9 cellular contexts compared by ENCODE assay signal in the genomic region with DNA sequence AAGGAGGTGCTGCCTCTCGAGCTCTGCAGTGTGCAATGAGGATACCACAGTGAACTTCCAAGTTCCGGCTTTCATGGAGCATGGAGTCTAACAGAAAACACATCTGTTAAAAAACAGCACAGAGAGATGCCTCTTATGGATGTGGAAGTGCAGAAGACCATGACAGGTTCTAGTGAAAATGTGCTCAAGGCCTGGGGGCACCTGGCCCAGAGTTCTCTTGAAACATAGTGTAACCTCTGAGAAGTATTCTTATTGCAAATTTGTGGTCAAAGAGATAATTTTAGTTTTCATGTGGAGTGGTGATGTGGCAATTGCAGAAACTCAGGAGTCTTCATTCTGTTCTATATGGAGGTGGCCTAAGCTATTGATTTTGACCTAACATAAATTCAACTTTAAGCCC.
DNase-seq lines count a peak whose midpoint lies in the region; ATAC-seq, FAIRE-seq and TF ChIP-seq lines count a peak whose summit lies in the region.
"Had no signal": no experiment of that assay in that cellular context is flagged by ENCODE, and none has a peak within 500 bp of the region (broad histone marks: within the 10 kb centered on the region; RNA-seq: fewer than 3 reads in every experiment).

No MANE protein-coding gene starts in this region.

- no peak overlapping the region for H3K27ac Mint-ChIP-seq in type B pancreatic cell

- FAIRE-seq in HTR-8/SVneo (lab: Jason Lieb, UNC), result no peak

- TF ChIP-seq CTCF in type B pancreatic cell (conservative IDR thresholded peaks at IDR 0.05), result no peak

- peak; percentile 79 for ATAC-seq in GM18511 (IDR thresholded peaks at IDR 0.05; ENCODE audit: unreplicated experiment)
- peak; percentile 83 for ATAC-seq in GM21717 (IDR thresholded peaks at IDR 0.05; ENCODE audit: unreplicated experiment)
- ATAC-seq in HG03280 (IDR thresholded peaks at IDR 0.05; ENCODE audit: unreplicated experiment), result peak; percentile 75

- no peaks in the 10 kb centered on the region for H3K4me1 Mint-ChIP-seq in type B pancreatic cell (ENCODE audit: unreplicated experiment)

- H3K9me3 Mint-ChIP-seq in type B pancreatic cell, result peaks cover 16% of the 10 kb centered on the region

- H3K4me3 Mint-ChIP-seq in type B pancreatic cell, result no peak overlapping the region

- DNase-seq in SKM-1 treated with dmso at 0.1 percent for 144 hours (lab: John Stamatoyannopoulos, UW; ENCODE audit: unreplicated experiment) (peak; percentile 74), HTR-8/SVneo (ENCODE audit: insufficient read length, low spot score) (no peak), type B pancreatic cell (ENCODE audit: extremely low spot score, unreplicated experiment) (no peak), kidney glomerular epithelial cell (lab: John Stamatoyannopoulos, UW) (no peak)
- DNase-seq in activated CD4-positive, CD25-positive, alpha-beta regulatory T cell (lab: John Stamatoyannopoulos, UW), result no peak
- DNase-seq: NCI-H2029 had no signal

- no peaks in the 10 kb centered on the region for H3K27me3 Mint-ChIP-seq in type B pancreatic cell

- no peaks in the 10 kb centered on the region for H3K36me3 Mint-ChIP-seq in type B pancreatic cell
